ENCODE assay signal across 28 cellular contexts in the genomic region with DNA sequence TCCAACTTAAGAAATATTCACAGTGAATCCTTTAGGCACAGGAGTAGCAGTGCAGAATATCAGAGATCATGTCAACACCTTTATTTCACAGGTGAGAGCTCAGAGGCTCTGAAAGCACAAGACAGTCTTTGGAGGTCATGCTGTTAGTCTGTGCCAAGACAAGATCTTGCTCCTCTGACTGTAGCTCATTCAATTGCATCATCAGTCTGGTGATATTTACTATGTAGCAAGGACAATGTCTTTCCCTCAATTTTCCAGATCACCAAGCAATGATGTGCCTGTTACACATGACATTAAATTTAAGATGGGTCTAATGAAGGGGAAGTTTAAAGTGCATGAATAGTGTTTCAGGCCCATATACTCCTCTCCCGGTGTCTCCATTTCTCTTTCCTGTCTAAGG.
DNase-seq lines count a peak whose midpoint lies in the region; ATAC-seq, FAIRE-seq and TF ChIP-seq lines count a peak whose summit lies in the region.
"Had no signal": no experiment of that assay in that cellular context is flagged by ENCODE, and none has a peak within 500 bp of the region (broad histone marks: within the 10 kb centered on the region; RNA-seq: fewer than 3 reads in every experiment).

No MANE protein-coding gene starts in this region.

- H3K9me3 Mint-ChIP-seq in HFFc6: no peaks in the 10 kb centered on the region
- H3K9me3 Mint-ChIP-seq: activated CD8-positive, alpha-beta T cell treated with anti-CD3 and anti-CD28 coated beads for 36 hours; GM23338; type B pancreatic cell had no signal

- no peaks in the 10 kb centered on the region for H3K36me3 ChIP-seq in K562 (ENCODE audit: control insufficient read depth, insufficient read depth, low read length)
- no peaks in the 10 kb centered on the region for H3K36me3 ChIP-seq in gastrocnemius medialis
- H3K36me3 ChIP-seq: adrenal gland had no signal

- no peaks in the 10 kb centered on the region for H3K9me1 ChIP-seq in K562 (ENCODE audit: control insufficient read depth, insufficient read depth, low read length)

- no TSS peak for BruUV-seq in K562 (replicated peaks; lab: Mats Ljungman, UMichigan)

- in situ Hi-C loops in K562 (cut with MboI): no loop called here
- in situ Hi-C loops in gastrocnemius medialis (cut with MboI; ENCODE audit: low sequenced_read_pairs in 4 of 4): no loop called here

- no peak for FAIRE-seq in K562 (lab: Jason Lieb, UNC)

- H3K79me2 ChIP-seq in K562 (ENCODE audit: control insufficient read depth, insufficient read depth, low read length): no peaks in the 10 kb centered on the region

- TF ChIP-seq CTCF in HFFc6 (IDR thresholded peaks at IDR 0.05): no peak
- TF ChIP-seq CTCF in K562 (IDR thresholded peaks at IDR 0.05 in 2 of 3, conservative IDR thresholded peaks at IDR 0.05 in 1 of 3; ENCODE audit: insufficient read depth in 2 of 3, low read depth in 1 of 3, low read length in 3 of 3): no peak
- no peak for TF ChIP-seq CTCF in fibroblast of the aortic adventitia (IDR thresholded peaks at IDR 0.05; ENCODE audit: insufficient read depth, low read length)
- TF ChIP-seq CTCF in gastrocnemius medialis (IDR thresholded peaks at IDR 0.05 in 4 of 5, conservative IDR thresholded peaks at IDR 0.05 in 1 of 5): no peak

- POLR2A ChIA-PET in K562 (lab: Yijun Ruan, JAX): interaction anchor here (1.4 kb wide), 1 partner anchor 15 kb away, joined by 3 read pairs; no protein-coding TSS in a partner anchor

- H3K27ac ChIP-seq in K562 (ENCODE audit: extremely low read depth, low read depth, low read length) (peak overlapping the region; percentile 35; the same call in 1 of the 3 replicates), gastrocnemius medialis (no peak overlapping the region)
- H3K27ac ChIP-seq: adrenal gland, epithelial cell of prostate, RWPE1 had no signal

- intact Hi-C loops in K562 (cut with micrococcal nuclease): loop anchor here (2.0 kb wide), 1 partner anchor 65 kb away; no protein-coding TSS in a partner anchor
- intact Hi-C loops in gastrocnemius medialis (cut with DNase I; ENCODE audit: low total_unique reads): no loop called here

- no peak overlapping the region for H3K4me3 Mint-ChIP-seq in HFFc6
- H3K4me3 Mint-ChIP-seq: activated CD8-positive, alpha-beta T cell treated with anti-CD3 and anti-CD28 coated beads for 36 hours; CD14-positive monocyte; GM23338; naive thymus-derived CD4-positive, alpha-beta T cell; type B pancreatic cell had no signal

- H3K9me3 ChIP-seq in K562 (replicated peaks; ENCODE audit: control insufficient read depth, insufficient read depth, low read depth, low read length) (no peaks in the 10 kb centered on the region), gastrocnemius medialis (no peaks in the 10 kb centered on the region)
- H3K9me3 ChIP-seq: adrenal gland had no signal

- no peak for TF ChIP-seq POLR2A in K562 (conservative IDR thresholded peaks at IDR 0.05)
- TF ChIP-seq POLR2A in gastrocnemius medialis (IDR thresholded peaks at IDR 0.05): no peak

- no peak for TF ChIP-seq EP300 in K562 (IDR thresholded peaks at IDR 0.05; ENCODE audit: low read length)

- H3K27me3 ChIP-seq in K562 (ENCODE audit: control insufficient read depth in 2 of 2, insufficient read depth in 2 of 2, low read length in 2 of 2) (no peaks in the 10 kb centered on the region), gastrocnemius medialis (no peaks in the 10 kb centered on the region)
- H3K27me3 ChIP-seq: adrenal gland had no signal

- H3K4me3 ChIP-seq in K562 (no peak overlapping the region), fibroblast of the aortic adventitia (ENCODE audit: low read depth, low read length) (no peak overlapping the region), gastrocnemius medialis (no peak overlapping the region)
- H3K4me3 ChIP-seq: adrenal gland, GM23338 had no signal

- H2AFZ ChIP-seq in K562 (ENCODE audit: low read depth, low read length): no peak overlapping the region; the same call in 1 of the 2 replicates

- CTCF ChIA-PET in K562 (lab: Yijun Ruan, JAX; ENCODE audit: low intra/inter-chr PET ratio): no interaction called here

- H3K4me1 ChIP-seq in K562 (replicated peaks in 1 of 2; ENCODE audit: control insufficient read depth in 2 of 2, insufficient read depth in 2 of 2, low read length in 2 of 2) (peaks cover 0 to 4% of the 10 kb centered on the region in 2 experiments; a peak in 2 of 5 replicates), gastrocnemius medialis (no peaks in the 10 kb centered on the region)
- H3K4me1 ChIP-seq: adrenal gland had no signal

- H3K4me2 ChIP-seq in K562 (ENCODE audit: insufficient read depth, low read length): no peak overlapping the region
- H3K4me2 ChIP-seq: GM23338 had no signal

- ATAC-seq in K562 (peak; percentile 75), gastrocnemius medialis (no peak), GM21381 (IDR thresholded peaks at IDR 0.05; ENCODE audit: unreplicated experiment) (no peak)
- ATAC-seq: activated CD4-positive, CD25-positive, alpha-beta regulatory T cell treated with anti-CD3 and anti-CD28 coated beads, Interleukin-2, amount 50 U/mL, for 24 hours; activated CD8-positive, alpha-beta T cell treated with anti-CD3 and anti-CD28 coated beads for 36 hours; GM23338; naive thymus-derived CD4-positive, alpha-beta T cell had no signal

- no peak for TF ChIP-seq RAD21 in K562 (CRISPR knock-in tag; conservative IDR thresholded peaks at IDR 0.05 in 1 of 2, IDR thresholded peaks at IDR 0.05 in 1 of 2)

- H3K9ac ChIP-seq in K562 (ENCODE audit: insufficient read depth in 1 of 2, low read depth in 2 of 2, low read length in 2 of 2): no peak overlapping the region

- no peaks in the 10 kb centered on the region for H3K36me3 Mint-ChIP-seq in HFFc6 (ENCODE audit: low read depth)
- H3K36me3 Mint-ChIP-seq: CD14-positive monocyte; naive thymus-derived CD4-positive, alpha-beta T cell; type B pancreatic cell had no signal

- 35% methylated on average over 1 of the region's 1 CpG for WGBS in K562 (ENCODE audit: insufficient coverage, low coverage, missing lambda C conversion rate)

- no peaks in the 10 kb centered on the region for H3K27me3 Mint-ChIP-seq in HFFc6 (ENCODE audit: insufficient read depth)
- H3K27me3 Mint-ChIP-seq: type B pancreatic cell had no signal

- H3K4me1 Mint-ChIP-seq in HFFc6 (ENCODE audit: low read depth): peaks cover 26% of the 10 kb centered on the region
- H3K4me1 Mint-ChIP-seq: CD14-positive monocyte; naive thymus-derived CD4-positive, alpha-beta T cell had no signal

- peak; percentile 7 for DNase-seq in AG08395 (ENCODE audit: low spot score)
- peak; percentile 9 for DNase-seq in HFFc6
- peak in 1 of 4 experiments; percentile 26 for DNase-seq in K562 (ENCODE audit: extremely low read depth in 1 of 4, low spot score in 3 of 4)
- peak; percentile 10 for DNase-seq in fibroblast of the aortic adventitia (ENCODE audit: low read depth)
- no peak for DNase-seq in iPS-NIHi7 (ENCODE audit: extremely low spot score)
- DNase-seq in gastrocnemius medialis: no peak
- DNase-seq in stimulated activated CD4-positive, alpha-beta T cell treated with anti-CD3 and anti-CD28 coated beads, Interleukin-4, amount 100 ng/mL, for 4 hours: no peak
- DNase-seq: ACHN; activated CD8-positive, alpha-beta T cell treated with anti-CD3 and anti-CD28 coated beads for 36 hours; activated gamma-delta T cell; activated T-cell treated with anti-CD3 and anti-CD28 coated beads for 4 hours; central memory CD4-positive, alpha-beta T cell; left cardiac atrium; mesendoderm; naive thymus-derived CD4-positive, alpha-beta T cell; NCI-H1417 treated with DMSO at 0.1 percent for 48 hours; NCI-H2171; NCI-H524; right cardiac atrium; SW 1271 had no signal

- no peak overlapping the region for H3K27ac Mint-ChIP-seq in HFFc6
- H3K27ac Mint-ChIP-seq: activated CD8-positive, alpha-beta T cell treated with anti-CD3 and anti-CD28 coated beads for 36 hours; CD14-positive monocyte; GM23338; naive thymus-derived CD4-positive, alpha-beta T cell; type B pancreatic cell had no signal

- H4K20me1 ChIP-seq in K562 (replicated peaks; ENCODE audit: control insufficient read depth, insufficient read depth, low read length): no peaks in the 10 kb centered on the region

TF ChIP-seq in K562, 482 proteins besides CTCF, POLR2A, EP300 and RAD21 (continues in another document):
- peak; percentile 44 for TF ChIP-seq ATF7 (IDR thresholded peaks at IDR 0.05)
- TF ChIP-seq JUND (IDR thresholded peaks at IDR 0.05; ENCODE audit: borderline replicate concordance, low read depth, low read length): peak; percentile 58; the same call in 1 of the 2 replicates
- 0 out of 3 replicates have a peak, but pooled peaks have one; percentile 29 for TF ChIP-seq JUND (tag; IDR thresholded peaks at IDR 0.05; ENCODE audit: borderline replicate concordance, low read depth, low read length)
- TF ChIP-seq IRF9 (tag; IDR thresholded peaks at IDR 0.05): 0 out of 2 replicates have a peak, but pooled peaks have one; percentile 35
- TF ChIP-seq CEBPB (tag; IDR thresholded peaks at IDR 0.05): peak; percentile 88
- TF ChIP-seq, protein P1, sequence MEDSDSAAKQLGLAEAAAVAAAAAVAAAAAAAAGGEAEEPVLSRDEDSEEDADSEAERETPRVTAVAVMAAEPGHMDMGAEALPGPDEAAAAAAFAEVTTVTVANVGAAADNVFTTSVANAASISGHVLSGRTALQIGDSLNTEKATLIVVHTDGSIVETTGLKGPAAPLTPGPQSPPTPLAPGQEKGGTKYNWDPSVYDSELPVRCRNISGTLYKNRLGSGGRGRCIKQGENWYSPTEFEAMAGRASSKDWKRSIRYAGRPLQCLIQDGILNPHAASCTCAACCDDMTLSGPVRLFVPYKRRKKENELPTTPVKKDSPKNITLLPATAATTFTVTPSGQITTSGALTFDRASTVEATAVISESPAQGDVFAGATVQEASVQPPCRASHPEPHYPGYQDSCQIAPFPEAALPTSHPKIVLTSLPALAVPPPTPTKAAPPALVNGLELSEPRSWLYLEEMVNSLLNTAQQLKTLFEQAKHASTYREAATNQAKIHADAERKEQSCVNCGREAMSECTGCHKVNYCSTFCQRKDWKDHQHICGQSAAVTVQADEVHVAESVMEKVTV (CRISPR knock-in tag; IDR thresholded peaks at IDR 0.05): no peak
- peak; percentile 78 for TF ChIP-seq FOXJ2 (tag; IDR thresholded peaks at IDR 0.05)

Comparison
In these comparisons a context has a peak if more than half of its experiments do, and no peak if none do; other contexts are left out.
1. DNase-seq: peak in AG08395 (single experiment), HFFc6 (single experiment) and fibroblast of the aortic adventitia (single experiment); none in iPS-NIHi7 (single experiment), gastrocnemius medialis (0 of 2) and stimulated activated CD4-positive, alpha-beta T cell treated with anti-CD3 and anti-CD28 coated beads, Interleukin-4, amount 100 ng/mL, for 4 hours (0 of 2).